In the genomic region with DNA sequence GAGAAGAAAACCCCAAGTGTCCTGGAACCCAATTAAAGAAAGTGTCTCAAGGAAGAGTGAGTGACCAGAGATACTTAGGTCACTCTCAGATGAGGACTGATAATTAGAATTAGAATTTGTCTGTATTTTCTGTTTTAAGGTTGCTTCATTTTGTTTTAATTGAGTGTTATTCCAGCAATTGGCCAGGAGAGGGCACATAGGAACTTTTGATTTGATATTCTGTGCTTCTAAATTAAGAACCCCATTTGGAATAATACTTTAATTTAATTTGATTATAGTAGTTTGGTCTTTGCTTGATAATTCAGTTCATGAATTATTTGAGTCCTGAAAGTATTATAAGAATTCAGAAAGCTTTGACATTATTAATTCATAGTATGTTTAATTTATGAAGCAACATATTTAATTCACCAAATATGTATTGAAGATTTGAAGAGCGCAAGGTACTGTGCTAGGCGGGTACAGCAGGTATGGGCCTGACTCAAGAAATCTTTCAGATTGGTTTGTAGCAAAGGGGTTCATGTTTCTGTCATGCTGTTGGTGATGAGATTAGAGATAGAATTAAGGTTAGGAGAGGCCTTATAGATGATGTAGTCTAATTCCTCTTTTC, we compare ENCODE assay signal across 9 cellular contexts. TPM values are rescaled to one million over a fixed set of nuclear protein-coding genes. Genes with fewer than 3 reads are reported as not detected.
DNase-seq lines count a peak whose midpoint lies in the region; ATAC-seq and TF ChIP-seq lines count a peak whose summit lies in the region.
"Had no signal": no experiment of that assay in that cellular context is flagged by ENCODE, and none has a peak within 500 bp of the region (broad histone marks: within the 10 kb centered on the region; RNA-seq: fewer than 3 reads in every experiment).

No MANE protein-coding gene starts in this region.

- no peak overlapping the region for H3K9ac ChIP-seq in HCT116 (ENCODE audit: low read length)

- intact Hi-C loops in HCT116 (cut with micrococcal nuclease), result loop anchor here (1.0 to 2.0 kb wide), 2 partner anchors 59 to 83 kb away; no protein-coding TSS in a partner anchor

- H3K4me3 ChIP-seq in HCT116 (replicated peaks in 1 of 2; ENCODE audit: low read depth in 1 of 2, low read length in 2 of 2), result no peak overlapping the region
- H3K4me3 ChIP-seq in HAP-1, result no peak overlapping the region

- CTCF ChIA-PET in HCT116 (lab: Charles Lee), result interaction anchor here (1.8 to 2.0 kb wide), 2 partner anchors 59 to 82 kb away, joined by 8 read pairs; no protein-coding TSS in a partner anchor

- TF ChIP-seq RAD21 in HCT116 (IDR thresholded peaks at IDR 0.05; ENCODE audit: low read depth), result 0 out of 2 replicates have a peak, but pooled peaks have one; percentile 39

- H3K27me3 ChIP-seq in HCT116 (ENCODE audit: insufficient read depth, low read length), result no peaks in the 10 kb centered on the region
- H3K27me3 ChIP-seq in HAP-1 (ENCODE audit: low read depth), result no peaks in the 10 kb centered on the region

- in situ Hi-C loops in HAP-1 (cut with MboI; ENCODE audit: low sequenced_read_pairs), result no loop called here

- no peak overlapping the region for H2AFZ ChIP-seq in HCT116 (ENCODE audit: low read depth, low read length, poor library complexity, severe bottlenecking)

- H3K9me3 ChIP-seq in HCT116 (ENCODE audit: control insufficient read depth in 1 of 2, insufficient read depth in 1 of 2, low read depth in 1 of 2, low read length in 2 of 2), result no peaks in the 10 kb centered on the region
- no peaks in the 10 kb centered on the region; the same call in 1 of the 2 replicates for H3K9me3 ChIP-seq in HAP-1

- peaks cover 0 to 3% (median 0%) of the 10 kb centered on the region in 5 experiments for H3K9me3 Mint-ChIP-seq in brain
- no peaks in the 10 kb centered on the region for H3K9me3 Mint-ChIP-seq in mesothelial cell of epicardium
- no peaks in the 10 kb centered on the region for H3K9me3 Mint-ChIP-seq in activated T-cell treated with anti-CD3 and anti-CD28 coated beads, Interleukin-2, amount 50 U/mL, for 72 hours

- H3K9me2 ChIP-seq in HCT116 (ENCODE audit: insufficient read depth), result no peaks in the 10 kb centered on the region

- H3K27ac Mint-ChIP-seq in brain, result no peak overlapping the region
- no peak overlapping the region for H3K27ac Mint-ChIP-seq in mesothelial cell of epicardium
- H3K27ac Mint-ChIP-seq in activated T-cell treated with anti-CD3 and anti-CD28 coated beads, Interleukin-2, amount 50 U/mL, for 72 hours, result no peak overlapping the region

- H3K4me1 Mint-ChIP-seq in brain, result peaks cover 18% of the 10 kb centered on the region
- peaks cover 14% of the 10 kb centered on the region for H3K4me1 Mint-ChIP-seq in mesothelial cell of epicardium
- peaks cover 44% of the 10 kb centered on the region for H3K4me1 Mint-ChIP-seq in activated T-cell treated with anti-CD3 and anti-CD28 coated beads, Interleukin-2, amount 50 U/mL, for 72 hours (ENCODE audit: low read depth)

- no peak for TF ChIP-seq POLR2A in HCT116 (IDR thresholded peaks at IDR 0.05; ENCODE audit: borderline replicate concordance, extremely low read depth, insufficient read depth, insufficient read length)

- DNase-seq in HCT116 (ENCODE audit: low read depth, low spot score), result no peak
- DNase-seq in mesothelial cell of epicardium (ENCODE audit: low spot score in 2 of 2, unreplicated experiment in 2 of 2), result no peak
- DNase-seq in HAP-1 (ENCODE audit: low spot score in 2 of 2), result no peak
- DNase-seq in activated T-cell treated with anti-CD3 and anti-CD28 coated beads, Interleukin-2, amount 50 U/mL, for 72 hours, result no peak
- DNase-seq in putamen (ENCODE audit: low spot score), result no peak

- H4K20me1 ChIP-seq in HCT116 (ENCODE audit: insufficient read depth), result no peaks in the 10 kb centered on the region

- H3K4me1 ChIP-seq in HCT116 (ENCODE audit: control insufficient read depth in 1 of 2, insufficient read depth in 2 of 2, low read length in 2 of 2), result peaks cover under 1 to 4% of the 10 kb centered on the region in 2 experiments; a peak in 3 of 4 replicates
- H3K4me1 ChIP-seq in HAP-1, result peaks cover 8% of the 10 kb centered on the region

- H3K27ac ChIP-seq in C4-2B (no peak overlapping the region), HCT116 (ENCODE audit: low read depth, low read length) (no peak overlapping the region)
- H3K27ac ChIP-seq: epithelial cell of prostate had no signal

- no peak overlapping the region for H3K4me3 Mint-ChIP-seq in brain
- H3K4me3 Mint-ChIP-seq in mesothelial cell of epicardium, result no peak overlapping the region
- no peak overlapping the region for H3K4me3 Mint-ChIP-seq in activated T-cell treated with anti-CD3 and anti-CD28 coated beads, Interleukin-2, amount 50 U/mL, for 72 hours

- peak; percentile 82 for TF ChIP-seq CTCF in C4-2B (conservative IDR thresholded peaks at IDR 0.05)
- peak; percentile 43 to 62 (median 47); a peak in 4 of 6 replicates for TF ChIP-seq CTCF in HCT116 (IDR thresholded peaks at IDR 0.05 in 2 of 3, conservative IDR thresholded peaks at IDR 0.05 in 1 of 3; ENCODE audit: borderline replicate concordance in 1 of 3, insufficient read depth in 1 of 3, low read depth in 2 of 3, low read length in 2 of 3)
- peak; percentile 69 to 78 for TF ChIP-seq CTCF in brain (conservative IDR thresholded peaks at IDR 0.05)
- TF ChIP-seq CTCF in mesothelial cell of epicardium (IDR thresholded peaks at IDR 0.05; ENCODE audit: unreplicated experiment), result peak; percentile 66

- peaks cover 4% of the 10 kb centered on the region for H3K36me3 Mint-ChIP-seq in brain
- no peaks in the 10 kb centered on the region for H3K36me3 Mint-ChIP-seq in mesothelial cell of epicardium
- peaks cover 3 to 5% of the 10 kb centered on the region in 2 donors for H3K36me3 Mint-ChIP-seq in activated T-cell treated with anti-CD3 and anti-CD28 coated beads, Interleukin-2, amount 50 U/mL, for 72 hours (ENCODE audit: insufficient read depth in 2 of 2)

- RAD21 ChIA-PET in HCT116 (lab: Charles Lee; ENCODE audit: low non-redundant PET in 1 of 2, low total read pairs in 2 of 2, uncharacterized antibody in 2 of 2, unreplicated experiment in 2 of 2), result no interaction called here

- no peak overlapping the region for H3K4me2 ChIP-seq in HCT116 (ENCODE audit: low read length)

- H3K36me3 ChIP-seq in HCT116 (ENCODE audit: control insufficient read depth in 1 of 2, insufficient read depth in 2 of 2, low read length in 2 of 2) (no peaks in the 10 kb centered on the region; a peak in 1 of 4 replicates), HAP-1 (replicated peaks) (peaks cover 5% of the 10 kb centered on the region)

- BruUV-seq in HCT116 (replicated peaks; lab: Mats Ljungman, UMichigan), result no TSS peak

- POLR2A ChIA-PET in HCT116 (lab: Charles Lee), result no interaction called here

- H3K79me2 ChIP-seq in HCT116 (ENCODE audit: insufficient read depth, low read length), result peaks cover 94% of the 10 kb centered on the region

- ATAC-seq in HCT116, result no peak
- no peak for ATAC-seq in HG03571 (IDR thresholded peaks at IDR 0.05; ENCODE audit: unreplicated experiment)
- no peak for ATAC-seq in activated T-cell treated with anti-CD3 and anti-CD28 coated beads, Interleukin-2, amount 50 U/mL, for 72 hours (replicated peaks in 1 of 2)

- peaks cover 6% of the 10 kb centered on the region for H3K27me3 Mint-ChIP-seq in brain
- no peaks in the 10 kb centered on the region for H3K27me3 Mint-ChIP-seq in mesothelial cell of epicardium (ENCODE audit: low read depth)
- H3K27me3 Mint-ChIP-seq in activated T-cell treated with anti-CD3 and anti-CD28 coated beads, Interleukin-2, amount 50 U/mL, for 72 hours (ENCODE audit: low read depth), result no peaks in the 10 kb centered on the region

TF ChIP-seq in HCT116, 20 proteins besides CTCF, POLR2A, EP300 and RAD21:
- TF ChIP-seq ELF1 (IDR thresholded peaks at IDR 0.05; ENCODE audit: borderline replicate concordance, low read depth) (no peak), FOSL1 (IDR thresholded peaks at IDR 0.05; ENCODE audit: low read depth) (no peak), TCF7L2 (IDR thresholded peaks at IDR 0.05; ENCODE audit: borderline replicate concordance, extremely low read depth, insufficient read depth, insufficient read length) (no peak), SIN3A (IDR thresholded peaks at IDR 0.05; ENCODE audit: low read depth) (no peak)
TF ChIP-seq in HCT116: peak in this region for 0.

RNA-seq across cellular contexts. Expression of a gene that starts 4.9 kb away (rescaled TPM):
- 68.3 TPM for total RNA-seq in HCT116 (2021; ENCODE audit: unreplicated experiment)
- polyA plus RNA-seq in HCT116 (2012), result 74.6 and 96.9 TPM in 2 replicates
- 46.2 TPM for polyA plus RNA-seq in brain (ENCODE audit: insufficient read depth, low read depth, low replicate concordance)
- total RNA-seq in mesothelial cell of epicardium, result 36.0 to 46.4 TPM (median 41.7 TPM) in 3 replicates
- 10 to 100 TPM; 67.5 to 78.0 TPM for total RNA-seq in activated T-cell treated with anti-CD3 and anti-CD28 coated beads, Interleukin-2, amount 50 U/mL, for 72 hours

RNA-seq across cellular contexts. Expression of a gene that starts 7.8 kb away (rescaled TPM):
- 35.9 TPM for total RNA-seq in HCT116 (2021; ENCODE audit: unreplicated experiment)
- polyA plus RNA-seq in HCT116 (2012), result 8.8 and 11.1 TPM in 2 replicates
- polyA plus RNA-seq in brain (ENCODE audit: insufficient read depth, low read depth, low replicate concordance), result 9.3 TPM
- 21.9 to 25.0 TPM (median 22.0 TPM) in 3 replicates for total RNA-seq in mesothelial cell of epicardium
- 10 to 100 TPM; 14.4 to 15.8 TPM for total RNA-seq in activated T-cell treated with anti-CD3 and anti-CD28 coated beads, Interleukin-2, amount 50 U/mL, for 72 hours
